Comparison of ENCODE assay signal across 29 cellular contexts in the genomic region with DNA sequence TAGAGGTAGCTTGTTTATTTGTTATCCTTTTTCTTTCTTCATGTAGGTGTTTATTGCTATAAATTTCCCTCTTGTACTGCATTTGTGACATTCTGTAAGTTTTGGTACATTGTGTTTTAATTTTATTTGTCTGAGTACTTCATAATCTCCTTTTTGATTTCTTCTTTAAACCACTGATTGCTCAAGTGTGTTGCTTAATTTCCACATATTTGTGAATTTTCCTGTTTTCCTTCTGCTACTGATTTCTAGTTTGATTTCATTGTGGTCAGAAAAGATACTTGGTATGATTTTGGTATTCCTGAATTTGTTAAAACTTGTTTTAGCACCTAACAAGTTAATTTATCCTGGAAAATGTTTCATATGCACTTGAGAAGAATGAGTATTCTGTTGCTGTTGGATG. TPM values are rescaled to one million over a fixed set of nuclear protein-coding genes. Genes with fewer than 3 reads are reported as not detected.
"Had no signal": no experiment of that assay in that cellular context is flagged by ENCODE, and none has a peak within 500 bp of the region (broad histone marks: within the 10 kb centered on the region; RNA-seq: fewer than 3 reads in every experiment).

No MANE protein-coding gene starts in this region.

- H3K27ac Mint-ChIP-seq: immature natural killer cell; nephron; stimulated activated memory B cell treated with anti-CD40 and anti-IgM and Interleukin-4, amounts not matched to agents 10 μg/mL and 1 μg/mL and 100 μg/mL, for 72 hours; stimulated activated naive CD8-positive, alpha-beta T cell treated with anti-CD3 and anti-CD28 coated beads, Interleukin-15, Interleukin-2, amounts not matched to agents 100 ng/mL and 50 ng/mL, for 24 hours had no signal

- H3K36me3 ChIP-seq: right lobe of liver, spleen, tibial artery, upper lobe of left lung, uterus had no signal

- H3K4me3 ChIP-seq: dorsolateral prefrontal cortex, lung, psoas muscle, right lobe of liver, spleen, tibial artery, upper lobe of left lung, uterus had no signal

- H3K4me1 ChIP-seq: foreskin keratinocyte, psoas muscle, right lobe of liver, spleen, tibial artery, upper lobe of left lung, uterus had no signal

- H3K4me3 Mint-ChIP-seq: immature natural killer cell; naive B cell; nephron; stimulated activated memory B cell treated with anti-CD40 and anti-IgM and Interleukin-4, amounts not matched to agents 10 μg/mL and 1 μg/mL and 100 μg/mL, for 72 hours; stimulated activated naive CD8-positive, alpha-beta T cell treated with anti-CD3 and anti-CD28 coated beads, Interleukin-15, Interleukin-2, amounts not matched to agents 100 ng/mL and 50 ng/mL, for 24 hours had no signal

- DNase-seq: cortex of kidney; dorsolateral prefrontal cortex; effector CD8-positive, alpha-beta T cell; immature natural killer cell; left colon; left ventricle myocardium superior; mesendoderm; naive B cell; psoas muscle; retina; right lobe of liver; spleen; stimulated activated CD4-positive, alpha-beta T cell treated with anti-CD3 and anti-CD28 coated beads, Interleukin-15, amount 100 ng/mL, for 24 hours; stimulated activated CD4-positive, alpha-beta T cell treated with anti-CD3 and anti-CD28 coated beads, Interleukin-1b, Interleukin-23, amount 100 ng/mL, for 48 hours; stimulated activated CD4-positive, alpha-beta T cell treated with anti-CD3 and anti-CD28 coated beads, Interleukin-4, amount 100 ng/mL, for 24 hours; tibial artery; uterus had no signal

- H3K27me3 ChIP-seq: dorsolateral prefrontal cortex, foreskin keratinocyte, right lobe of liver, spleen, tibial artery, upper lobe of left lung, uterus had no signal

- H3K27ac ChIP-seq: dorsolateral prefrontal cortex, foreskin keratinocyte, psoas muscle, right lobe of liver, tibial artery, upper lobe of left lung, uterus had no signal

- ATAC-seq: foreskin keratinocyte; left colon; left ventricle myocardium superior; psoas muscle; right lobe of liver; stimulated activated memory B cell treated with anti-CD40 and anti-IgM and Interleukin-4, amounts not matched to agents 10 μg/mL and 1 μg/mL and 100 μg/mL, for 72 hours had no signal

- H3K4me1 Mint-ChIP-seq: immature natural killer cell; naive B cell; nephron; stimulated activated memory B cell treated with anti-CD40 and anti-IgM and Interleukin-4, amounts not matched to agents 10 μg/mL and 1 μg/mL and 100 μg/mL, for 72 hours had no signal

- H3K9me3 ChIP-seq: right lobe of liver, tibial artery, upper lobe of left lung, uterus had no signal

RNA-seq across cellular contexts. Expression of a gene that starts 15.1 kb away (rescaled TPM):
- total RNA-seq: fibroblast of lung, foreskin keratinocyte, kidney epithelial cell, left colon, left ventricle myocardium superior, lung, omental fat pad, psoas muscle, right lobe of liver, skeletal muscle tissue, spleen, temporal lobe, upper lobe of left lung, uterus had no signal
- polyA plus RNA-seq: esophagus, fibroblast of lung, foreskin keratinocyte, immature natural killer cell, lung, psoas muscle, spleen had no signal
